Comparison of ENCODE assay signal across 17 cellular contexts in the genomic region with DNA sequence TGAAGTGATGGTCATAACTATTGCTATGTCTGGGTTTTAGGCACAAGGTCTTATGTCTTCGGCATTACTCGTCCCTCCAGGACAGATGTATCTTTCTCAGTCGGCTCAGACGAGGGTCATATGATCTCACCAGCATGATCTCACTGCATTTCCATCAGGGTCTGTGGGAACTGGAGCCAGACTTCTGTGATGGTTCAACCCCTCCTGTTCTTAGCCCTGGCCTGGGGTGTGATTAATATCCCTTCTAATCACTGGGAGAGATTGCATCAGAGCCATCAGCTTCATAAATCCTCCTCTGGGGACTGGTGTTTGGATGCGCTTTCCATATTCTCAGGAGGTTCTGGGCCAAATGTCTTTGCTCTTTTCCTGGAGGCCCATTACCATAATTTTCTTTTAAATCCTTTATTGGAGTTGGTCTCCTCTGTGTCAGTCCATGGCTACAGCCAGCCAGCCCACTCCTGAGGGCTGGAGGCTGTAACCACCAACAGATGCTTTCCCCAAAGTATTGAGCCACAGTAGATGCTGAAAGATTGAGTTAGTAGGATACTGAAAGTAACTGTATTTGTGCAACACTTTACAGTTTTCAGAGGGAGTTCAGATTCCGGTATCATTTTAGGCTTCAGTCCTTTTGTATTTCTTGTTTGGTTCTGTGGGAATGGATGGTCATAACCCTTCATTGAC. TPM values are rescaled to one million over a fixed set of nuclear protein-coding genes. Genes with fewer than 3 reads are reported as not detected.
DNase-seq lines count a peak whose midpoint lies in the region; ATAC-seq, FAIRE-seq and TF ChIP-seq lines count a peak whose summit lies in the region.
"Had no signal": no experiment of that assay in that cellular context is flagged by ENCODE, and none has a peak within 500 bp of the region (broad histone marks: within the 10 kb centered on the region; RNA-seq: fewer than 3 reads in every experiment).

No MANE protein-coding gene starts in this region.

- no peaks in the 10 kb centered on the region for H3K4me1 ChIP-seq in pancreas
- no peaks in the 10 kb centered on the region for H3K4me1 ChIP-seq in CD4-positive, alpha-beta memory T cell (ENCODE audit: insufficient read depth, low read length)

- TF ChIP-seq CTCF in NB4 (IDR thresholded peaks at IDR 0.05; ENCODE audit: low read depth, low read length) (no peak), fibroblast of mammary gland (conservative IDR thresholded peaks at IDR 0.05; ENCODE audit: control insufficient read depth, insufficient read depth, low read depth, low read length) (no peak), pancreas (IDR thresholded peaks at IDR 0.05) (no peak)

- no peaks in the 10 kb centered on the region for H3K27me3 ChIP-seq in pancreas
- no peaks in the 10 kb centered on the region for H3K27me3 ChIP-seq in CD4-positive, alpha-beta memory T cell (ENCODE audit: insufficient read depth, low read length)
- H3K27me3 ChIP-seq: upper lobe of right lung had no signal

- DNase-seq in D341Med (ENCODE audit: low spot score) = peak; percentile 88
- peak; percentile 70 for DNase-seq in NB4 (ENCODE audit: low read depth)
- peak; percentile 86 for DNase-seq in fibroblast of mammary gland (ENCODE audit: low read depth)
- DNase-seq in pancreas = peak in 1 of 6 donors; percentile 22
- DNase-seq in GM03348 (ENCODE audit: low spot score) = no peak
- no peak for DNase-seq in CD4-positive, alpha-beta memory T cell
- DNase-seq in NCI-H510A treated with DMSO at 0.1 percent for 48 hours (lab: John Stamatoyannopoulos, UW) = no peak
- DNase-seq: activated CD4-positive, alpha-beta T cell treated with anti-CD3 and anti-CD28 coated beads for 1 hour; activated T-cell treated with anti-CD3 and anti-CD28 coated beads, Interleukin-2, amount 50 U/mL, for 4 hours; esophagus squamous epithelium; NCI-H187 treated with DMSO at 0.1 percent for 48 hours; posterior cingulate gyrus; stimulated activated CD8-positive, alpha-beta memory T cell treated with anti-CD3 and anti-CD28 coated beads, Interleukin-4, amount 100 ng/mL, for 48 hours; upper lobe of right lung had no signal

- FAIRE-seq in pancreas (lab: Jason Lieb, UNC) = no peak
- FAIRE-seq: colon had no signal

- no peaks in the 10 kb centered on the region for H3K9me3 ChIP-seq in pancreas
- no peaks in the 10 kb centered on the region for H3K9me3 ChIP-seq in CD4-positive, alpha-beta memory T cell (ENCODE audit: control insufficient read depth in 1 of 2, low read length in 2 of 2)
- H3K9me3 ChIP-seq: esophagus squamous epithelium, upper lobe of right lung had no signal

- TF ChIP-seq POLR2A in NB4 (IDR thresholded peaks at IDR 0.05; ENCODE audit: extremely low read depth, insufficient read length) = no peak

- H3K36me3 ChIP-seq in pancreas = no peaks in the 10 kb centered on the region
- H3K36me3 ChIP-seq in CD4-positive, alpha-beta memory T cell (ENCODE audit: insufficient read depth, low read length) = no peaks in the 10 kb centered on the region
- H3K36me3 ChIP-seq: esophagus squamous epithelium, upper lobe of right lung had no signal

- no peak overlapping the region for H3K27ac Mint-ChIP-seq in CD4-positive, alpha-beta memory T cell

- peak in 3 of 4 donors; percentile 37 to 74 (median 64) for ATAC-seq in pancreas
- ATAC-seq in HG03378 (IDR thresholded peaks at IDR 0.05; ENCODE audit: unreplicated experiment) = no peak
- ATAC-seq: activated T-cell treated with anti-CD3 and anti-CD28 coated beads, Interleukin-2, amount 50 U/mL, for 4 hours had no signal

- WGBS in pancreas, 2 donors = 58 to 61% methylated on average over 6 of the region's 6 CpGs

- peaks cover 5 to 6% of the 10 kb centered on the region in 2 donors for H3K27me3 Mint-ChIP-seq in CD4-positive, alpha-beta memory T cell

- no peaks in the 10 kb centered on the region for H3K36me3 Mint-ChIP-seq in CD4-positive, alpha-beta memory T cell

- H3K4me3 ChIP-seq in NB4 (ENCODE audit: low read depth, low read length) (no peak overlapping the region), fibroblast of mammary gland (ENCODE audit: control insufficient read depth, low read depth, low read length) (no peak overlapping the region), pancreas (no peak overlapping the region)
- no peak overlapping the region for H3K4me3 ChIP-seq in CD4-positive, alpha-beta memory T cell (ENCODE audit: low read length in 2 of 2)
- H3K4me3 ChIP-seq: esophagus squamous epithelium, upper lobe of right lung had no signal

- POLR2A ChIA-PET in CD4-positive, alpha-beta memory T cell (lab: Charles Lee; ENCODE audit: partially characterized antibody) = no interaction called here

- H3K4me1 Mint-ChIP-seq in CD4-positive, alpha-beta memory T cell = peaks cover 0 to 2% (median 0%) of the 10 kb centered on the region in 4 donors

- intact Hi-C loops in pancreas (cut with DNase I) = no loop called here
- intact Hi-C loops in CD4-positive, alpha-beta memory T cell (cut with micrococcal nuclease) = no loop called here

- H3K4me3 Mint-ChIP-seq in CD4-positive, alpha-beta memory T cell = no peak overlapping the region
- H3K4me3 Mint-ChIP-seq: activated T-cell treated with anti-CD3 and anti-CD28 coated beads, Interleukin-2, amount 50 U/mL, for 4 hours had no signal

- no peak overlapping the region for H3K27ac ChIP-seq in pancreas
- no peak overlapping the region for H3K27ac ChIP-seq in CD4-positive, alpha-beta memory T cell (ENCODE audit: low read depth, low read length)
- H3K27ac ChIP-seq: KMS-11 had no signal

- H3K9me3 Mint-ChIP-seq in CD4-positive, alpha-beta memory T cell = no peaks in the 10 kb centered on the region
- H3K9me3 Mint-ChIP-seq: activated T-cell treated with anti-CD3 and anti-CD28 coated beads, Interleukin-2, amount 50 U/mL, for 4 hours had no signal

- CTCF ChIA-PET in CD4-positive, alpha-beta memory T cell (lab: Charles Lee; ENCODE audit: partially characterized antibody) = no interaction called here

RNA-seq across cellular contexts. Expression of gene CACNA1E, which starts 20.0 kb away (rescaled TPM):
- total RNA-seq in pancreas = under 1 TPM in 4 of 6 donors, not detected in 2; 0.06 to 0.12 (median 0.09) TPM
- under 1 TPM; 0.02 to 0.04 TPM for polyA plus RNA-seq in pancreas
- total RNA-seq in CD4-positive, alpha-beta memory T cell = not detected
- not detected for polyA plus RNA-seq in CD4-positive, alpha-beta memory T cell

Comparison
In these comparisons a context has a peak if more than half of its experiments do, and no peak if none do; other contexts are left out.
1. DNase-seq: peak in D341Med (single experiment), NB4 (single experiment) and fibroblast of mammary gland (single experiment); none in GM03348 (single experiment), CD4-positive, alpha-beta memory T cell (0 of 5) and NCI-H510A treated with DMSO at 0.1 percent for 48 hours (single experiment).